In the genomic region with DNA sequence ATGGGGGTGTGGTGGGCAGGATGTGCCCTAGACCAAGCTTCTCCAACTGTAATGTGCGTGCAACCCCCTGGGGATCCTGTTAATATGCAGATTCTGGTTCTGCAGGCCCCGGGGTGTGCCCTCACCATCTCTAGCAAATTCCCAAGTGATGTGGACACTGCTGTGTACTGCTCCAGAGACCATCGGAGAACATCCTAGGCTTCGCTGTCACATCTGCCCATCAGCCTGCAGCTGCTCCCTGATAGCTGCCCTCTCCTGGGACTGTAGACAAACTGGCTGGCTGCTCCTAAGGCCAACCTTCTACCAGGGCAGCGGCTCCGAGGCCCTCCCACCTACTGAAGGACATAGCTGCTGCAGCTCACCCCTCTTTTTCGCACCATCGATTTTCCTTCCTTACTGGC, we compare ENCODE assay signal across 26 cellular contexts. TPM values are rescaled to one million over a fixed set of nuclear protein-coding genes. Genes with fewer than 3 reads are reported as not detected.
DNase-seq lines count a peak whose midpoint lies in the region; ATAC-seq and TF ChIP-seq lines count a peak whose summit lies in the region.
"Had no signal": no experiment of that assay in that cellular context is flagged by ENCODE, and none has a peak within 500 bp of the region (broad histone marks: within the 10 kb centered on the region; RNA-seq: fewer than 3 reads in every experiment).

No MANE protein-coding gene starts in this region.

- TF ChIP-seq POLR2A in sigmoid colon (IDR thresholded peaks at IDR 0.05) (no peak), lower leg skin (IDR thresholded peaks at IDR 0.05) (no peak)

- no peak for ATAC-seq in GM21381 (IDR thresholded peaks at IDR 0.05; ENCODE audit: unreplicated experiment)
- ATAC-seq: activated T-cell treated with anti-CD3 and anti-CD28 coated beads, Interleukin-2, amount 50 U/mL, for 72 hours; GM23338; stimulated activated memory B cell treated with anti-CD40 and anti-IgM and Interleukin-4, amounts not matched to agents 10 μg/mL and 1 μg/mL and 100 μg/mL, for 72 hours had no signal

- H3K27me3 ChIP-seq in BLaER1 treated with 17β-estradiol and CSF1 and Interleukin-3, amounts not matched to agents 10 nM and 100 nM = no peaks in the 10 kb centered on the region
- H3K27me3 ChIP-seq in sigmoid colon = no peaks in the 10 kb centered on the region
- H3K27me3 ChIP-seq: breast epithelium, testis had no signal

- no peak for TF ChIP-seq CTCF in fibroblast of villous mesenchyme (IDR thresholded peaks at IDR 0.05; ENCODE audit: insufficient read depth, low read depth, low read length)
- TF ChIP-seq CTCF in sigmoid colon (IDR thresholded peaks at IDR 0.05) = no peak
- TF ChIP-seq CTCF in lower leg skin (IDR thresholded peaks at IDR 0.05) = no peak

- 84 to 92% methylated on average over 8 of the region's 8 CpGs for WGBS in sigmoid colon, 2 donors
- WGBS in lower leg skin, 2 donors = 85 to 96% methylated on average over 6 to 8 of the region's 8 CpGs

- peaks cover 4% of the 10 kb centered on the region for H3K36me3 Mint-ChIP-seq in IgD-negative memory B cell

- no peaks in the 10 kb centered on the region for H3K9me3 ChIP-seq in BLaER1 treated with 17β-estradiol and CSF1 and Interleukin-3, amounts not matched to agents 10 nM and 100 nM (replicated peaks in 1 of 11)
- no peaks in the 10 kb centered on the region for H3K9me3 ChIP-seq in sigmoid colon
- H3K9me3 ChIP-seq: breast epithelium, testis had no signal

- peaks cover 39 to 62% (median 52%) of the 10 kb centered on the region in 10 experiments for H3K4me1 ChIP-seq in BLaER1 treated with 17β-estradiol and CSF1 and Interleukin-3, amounts not matched to agents 10 nM and 100 nM
- H3K4me1 ChIP-seq in sigmoid colon = peaks cover 0 to 55% (median 44%) of the 10 kb centered on the region in 4 donors

- intact Hi-C loops in sigmoid colon (cut with DNase I) = loop anchor here (10.0 kb wide), 1 partner anchor 513 kb away; no protein-coding TSS in a partner anchor
- intact Hi-C loops in lower leg skin (cut with DNase I; ENCODE audit: low total_unique reads) = loop anchor here (5.0 to 10.0 kb wide), 2 partner anchors 203 to 250 kb away; partner anchors contain the start of gene RHOB
- intact Hi-C loops in head of caudate nucleus (cut with DNase I) = loop anchor here (10.0 kb wide), 1 partner anchor 293 kb away; the partner anchor contains the start of gene PUM2

- peak overlapping the region in 5 of 11 experiments; percentile 11 to 47 (median 30); a peak in 8 of 22 replicates for H3K9ac ChIP-seq in BLaER1 treated with 17β-estradiol and CSF1 and Interleukin-3, amounts not matched to agents 10 nM and 100 nM

- no peaks in the 10 kb centered on the region for H3K9me3 Mint-ChIP-seq in IgD-negative memory B cell
- H3K9me3 Mint-ChIP-seq: activated CD4-positive, alpha-beta T cell treated with anti-CD3 and anti-CD28 coated beads, Interleukin-2, amount 10 ng/mL, durations not matched to agents 7 days and 5 days; activated naive CD4-positive, alpha-beta T cell treated with anti-CD3 and anti-CD28 coated beads for 36 hours; activated T-cell treated with anti-CD3 and anti-CD28 coated beads, Interleukin-2, amount 50 U/mL, for 72 hours; CD8-positive, alpha-beta memory T cell; GM23338; HFFc6; memory B cell; stimulated activated memory B cell treated with anti-CD40 and anti-IgM and Interleukin-4, amounts not matched to agents 10 μg/mL and 1 μg/mL and 100 μg/mL, for 72 hours had no signal

- H3K4me2 ChIP-seq in BLaER1 treated with 17β-estradiol and CSF1 and Interleukin-3, amounts not matched to agents 10 nM and 100 nM = peak overlapping the region; percentile 85 to 99 (median 89)
- H3K4me2 ChIP-seq: GM23338 had no signal

- peaks cover 36 to 39% (median 36%) of the 10 kb centered on the region in 3 donors for H3K4me1 Mint-ChIP-seq in IgD-negative memory B cell

- H3K36me3 ChIP-seq in BLaER1 treated with 17β-estradiol and CSF1 and Interleukin-3, amounts not matched to agents 10 nM and 100 nM = peaks cover 0 to 48% (median 15%) of the 10 kb centered on the region in 11 experiments; a peak in 12 of 22 replicates
- peaks cover 0 to 37% (median 16%) of the 10 kb centered on the region in 4 donors for H3K36me3 ChIP-seq in sigmoid colon
- H3K36me3 ChIP-seq: breast epithelium, WERI-Rb-1 had no signal

- H3K4me3 Mint-ChIP-seq in IgD-negative memory B cell = peak overlapping the region; percentile 42 to 83 (median 69)
- H3K4me3 Mint-ChIP-seq: activated CD4-positive, alpha-beta T cell treated with anti-CD3 and anti-CD28 coated beads, Interleukin-2, amount 10 ng/mL, durations not matched to agents 7 days and 5 days; activated naive CD4-positive, alpha-beta T cell treated with anti-CD3 and anti-CD28 coated beads for 36 hours; activated T-cell treated with anti-CD3 and anti-CD28 coated beads, Interleukin-2, amount 50 U/mL, for 72 hours; GM23338; HFFc6; stimulated activated memory B cell treated with anti-CD40 and anti-IgM and Interleukin-4, amounts not matched to agents 10 μg/mL and 1 μg/mL and 100 μg/mL, for 72 hours had no signal

- no peak for TF ChIP-seq EP300 in sigmoid colon (IDR thresholded peaks at IDR 0.05)

- H4K20me1 ChIP-seq in BLaER1 treated with 17β-estradiol and CSF1 and Interleukin-3, amounts not matched to agents 10 nM and 100 nM = peaks cover 0 to 76% (median 25%) of the 10 kb centered on the region in 11 experiments; a peak in 15 of 22 replicates

- no peaks in the 10 kb centered on the region for H3K27me3 Mint-ChIP-seq in IgD-negative memory B cell
- H3K27me3 Mint-ChIP-seq: activated CD4-positive, alpha-beta T cell treated with anti-CD3 and anti-CD28 coated beads, Interleukin-2, amount 10 ng/mL, durations not matched to agents 7 days and 5 days; CD8-positive, alpha-beta memory T cell; memory B cell; stimulated activated memory B cell treated with anti-CD40 and anti-IgM and Interleukin-4, amounts not matched to agents 10 μg/mL and 1 μg/mL and 100 μg/mL, for 72 hours had no signal

- H3K27ac Mint-ChIP-seq in IgD-negative memory B cell = peak overlapping the region in 1 of 3 donors; percentile 87
- H3K27ac Mint-ChIP-seq: activated CD4-positive, alpha-beta T cell treated with anti-CD3 and anti-CD28 coated beads, Interleukin-2, amount 10 ng/mL, durations not matched to agents 7 days and 5 days; activated naive CD4-positive, alpha-beta T cell treated with anti-CD3 and anti-CD28 coated beads for 36 hours; activated T-cell treated with anti-CD3 and anti-CD28 coated beads, Interleukin-2, amount 50 U/mL, for 72 hours; GM23338; HFFc6; stimulated activated memory B cell treated with anti-CD40 and anti-IgM and Interleukin-4, amounts not matched to agents 10 μg/mL and 1 μg/mL and 100 μg/mL, for 72 hours had no signal

- peak overlapping the region in 5 of 11 experiments; percentile 3 to 60 (median 51); a peak in 9 of 22 replicates for H3K27ac ChIP-seq in BLaER1 treated with 17β-estradiol and CSF1 and Interleukin-3, amounts not matched to agents 10 nM and 100 nM
- peak overlapping the region; percentile 89 to 97 (median 92) for H3K27ac ChIP-seq in sigmoid colon
- H3K27ac ChIP-seq: breast epithelium, testis, WERI-Rb-1 had no signal

- peak; percentile 29 for DNase-seq in fibroblast of villous mesenchyme (ENCODE audit: low read depth)
- no peak for DNase-seq in sigmoid colon
- DNase-seq in lower leg skin (ENCODE audit: low spot score in 2 of 2) = no peak
- DNase-seq in head of caudate nucleus = no peak
- DNase-seq: activated CD4-positive, alpha-beta T cell treated with anti-CD3 and anti-CD28 coated beads, Interleukin-2, amount 10 ng/mL, durations not matched to agents 7 days and 5 days; activated naive CD4-positive, alpha-beta T cell treated with anti-CD3 and anti-CD28 coated beads for 36 hours; activated T-cell treated with anti-CD3 and anti-CD28 coated beads, Interleukin-2, amount 50 U/mL, for 72 hours; amniotic stem cell; cortex of kidney; HFFc6; kidney glomerular epithelial cell; NCI-H1436 treated with DMSO at 0.1 percent for 48 hours; NCI-H2171 treated with DMSO at 0.1 percent for 48 hours; NCI-H526 treated with DMSO at 0.1 percent for 48 hours; stimulated activated CD4-positive, alpha-beta T cell treated with anti-CD3 and anti-CD28 coated beads, Interleukin-4, amount 100 ng/mL, for 1 hour; testis; WERI-Rb-1 had no signal

- peak overlapping the region in 3 of 10 experiments; percentile 3 to 44 (median 32); a peak in 4 of 20 replicates for H3K4me3 ChIP-seq in BLaER1 treated with 17β-estradiol and CSF1 and Interleukin-3, amounts not matched to agents 10 nM and 100 nM
- no peak overlapping the region for H3K4me3 ChIP-seq in fibroblast of villous mesenchyme (ENCODE audit: low read depth, low read length)
- no peak overlapping the region for H3K4me3 ChIP-seq in sigmoid colon
- H3K4me3 ChIP-seq in lower leg skin (ENCODE audit: low read depth, poor library complexity, severe bottlenecking) = no peak overlapping the region
- H3K4me3 ChIP-seq: breast epithelium, GM23338, testis had no signal

RNA-seq across cellular contexts. Expression of gene HS1BP3, which starts 3.1 kb away (rescaled TPM):
- 27.3 TPM for polyA plus RNA-seq in IgD-negative memory B cell
- 25.9 and 30.3 TPM in 2 replicates for total RNA-seq in fibroblast of villous mesenchyme
- 10 to 100 TPM; 32.3 to 54.6 (median 41.8) TPM for total RNA-seq in sigmoid colon
- polyA plus RNA-seq in sigmoid colon = 10 to 100 TPM; 25.2 to 36.3 (median 25.3) TPM
- total RNA-seq in lower leg skin = 10 to 100 TPM; 30.4 to 44.6 (median 36.8) TPM

RNA-seq across cellular contexts. Expression of gene GDF7, which starts 19.2 kb away (rescaled TPM):
- polyA plus RNA-seq in IgD-negative memory B cell = 0.74 TPM
- 12.1 and 12.2 TPM in 2 replicates for total RNA-seq in fibroblast of villous mesenchyme
- total RNA-seq in sigmoid colon = 1 to 10 TPM in 1 of 4 donors, under 1 TPM in 3; 0.49 to 1.6 (median 0.77) TPM
- under 1 TPM; under 0.01 to 0.60 (median under 0.01) TPM for polyA plus RNA-seq in sigmoid colon
- 1 to 10 TPM in 3 of 4 donors, under 1 TPM in 1; 0.80 to 3.7 (median 2.4) TPM for total RNA-seq in lower leg skin
- total RNA-seq: activated CD4-positive, alpha-beta T cell treated with anti-CD3 and anti-CD28 coated beads, Interleukin-2, amount 10 ng/mL, durations not matched to agents 7 days and 5 days; activated naive CD4-positive, alpha-beta T cell treated with anti-CD3 and anti-CD28 coated beads for 36 hours; CD8-positive, alpha-beta memory T cell had no signal
- polyA plus RNA-seq: fibroblast of lung had no signal
